26 cellular contexts compared by ENCODE assay signal in the genomic region with DNA sequence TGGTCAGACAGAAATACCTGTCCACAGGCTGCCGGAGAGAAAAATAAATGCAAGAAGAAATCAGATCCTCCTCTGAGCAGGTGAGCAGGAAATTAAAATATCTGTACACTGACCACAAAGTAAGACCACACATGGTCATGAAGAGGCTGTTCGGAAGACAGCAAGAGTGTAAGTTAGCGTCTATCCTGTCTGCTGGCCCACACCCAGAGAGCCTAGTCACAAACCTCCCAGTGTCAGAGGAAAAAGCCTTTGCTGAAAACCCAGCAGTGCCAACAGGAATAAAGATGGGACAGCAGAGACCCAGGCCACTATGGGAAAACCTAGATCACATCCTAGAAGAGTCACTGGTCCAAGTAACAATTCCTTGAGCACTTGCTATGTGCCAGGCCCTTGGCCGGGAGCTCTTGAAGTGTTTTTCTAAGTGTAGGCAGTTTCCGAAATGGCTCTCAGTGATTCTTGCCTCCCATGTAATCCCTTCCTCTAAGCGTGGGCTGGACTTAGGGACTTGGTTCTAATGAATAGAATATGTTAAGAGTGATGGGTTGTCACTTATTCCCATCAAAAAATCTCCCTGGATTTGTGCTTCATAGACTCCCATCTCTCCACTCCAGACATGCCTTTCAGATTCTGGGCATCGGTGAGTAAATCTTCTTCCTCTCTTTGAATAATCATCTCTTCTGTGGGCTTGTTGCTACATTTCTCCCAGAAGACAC.
DNase-seq lines count a peak whose midpoint lies in the region; TF ChIP-seq lines count a peak whose summit lies in the region.
"Had no signal": no experiment of that assay in that cellular context is flagged by ENCODE, and none has a peak within 500 bp of the region (broad histone marks: within the 10 kb centered on the region; RNA-seq: fewer than 3 reads in every experiment).

No MANE protein-coding gene starts in this region.

- H3K4me3 Mint-ChIP-seq in H9 = peak overlapping the region in 1 of 2 experiments; percentile 5; a peak in 2 of 5 replicates
- no peak overlapping the region for H3K4me3 Mint-ChIP-seq in progenitor cell of endocrine pancreas (ENCODE audit: low read depth)
- H3K4me3 Mint-ChIP-seq: activated T-cell treated with anti-CD3 and anti-CD28 coated beads, Interleukin-2, amount 50 U/mL, for 72 hours; CD4-positive, alpha-beta T cell; memory B cell; natural killer cell had no signal

- H3K9me3 Mint-ChIP-seq in H9 (peaks cover 0 to 6% of the 10 kb centered on the region in 2 experiments; a peak in 2 of 5 replicates), progenitor cell of endocrine pancreas (ENCODE audit: low read depth) (no peaks in the 10 kb centered on the region)
- H3K9me3 Mint-ChIP-seq: activated T-cell treated with anti-CD3 and anti-CD28 coated beads, Interleukin-2, amount 50 U/mL, for 72 hours; CD4-positive, alpha-beta T cell; memory B cell; natural killer cell had no signal

- TF ChIP-seq POLR2A in prostate gland (IDR thresholded peaks at IDR 0.05) (no peak), lower leg skin (IDR thresholded peaks at IDR 0.05) (no peak)

- H3K4ac ChIP-seq in H9 (ENCODE audit: low read depth, low read length) = no peak overlapping the region

- H3K56ac ChIP-seq in H9 (ENCODE audit: insufficient read length, low read depth, low read length) = no peak overlapping the region

- H3K9me2 ChIP-seq in MM.1S (replicated peaks; ENCODE audit: insufficient read depth, low read length) = no peaks in the 10 kb centered on the region

- H4K20me1 ChIP-seq in H9 (ENCODE audit: control insufficient read depth, insufficient read depth, insufficient read length) (no peaks in the 10 kb centered on the region), MM.1S (ENCODE audit: insufficient read depth, low read length) (no peaks in the 10 kb centered on the region)

- no peak overlapping the region for H4K91ac ChIP-seq in H9 (ENCODE audit: insufficient read length, low read depth, low read length)

- no peak overlapping the region for H4K5ac ChIP-seq in H9 (ENCODE audit: insufficient read length, low read depth, low read length)

- H3K27me3 ChIP-seq in H9 (ENCODE audit: insufficient read depth, low read length) (no peaks in the 10 kb centered on the region), iPS-20b (ENCODE audit: insufficient read depth, low read length) (no peaks in the 10 kb centered on the region), prostate gland (replicated peaks; ENCODE audit: insufficient read depth) (no peaks in the 10 kb centered on the region), MM.1S (replicated peaks; ENCODE audit: insufficient read depth, low read length) (no peaks in the 10 kb centered on the region)
- H3K27me3 ChIP-seq: foreskin keratinocyte had no signal

- intact Hi-C loops in prostate gland (cut with DNase I) (loop anchor here (10.0 kb wide), 1 partner anchor 108 kb away; a partner anchor contains a TSS), lower leg skin (cut with DNase I; ENCODE audit: low total_unique reads) (no loop called here)

- DNase-seq in H9 (no peak), SK-N-MC (ENCODE audit: low read depth, low spot score) (no peak), progenitor cell of endocrine pancreas (ENCODE audit: low spot score, unreplicated experiment) (no peak), hypothalamus (lab: John Stamatoyannopoulos, UW) (no peak), prostate gland (ENCODE audit: low spot score) (no peak), lower leg skin (ENCODE audit: low spot score in 2 of 2) (no peak), MM.1S (no peak)
- DNase-seq: activated naive CD4-positive, alpha-beta T cell treated with anti-CD3 and anti-CD28 coated beads, Interleukin-2, amount 50 U/mL, for 16 hours; activated T-cell treated with anti-CD3 and anti-CD28 coated beads, Interleukin-2, amount 50 U/mL, for 72 hours; aorta; CD4-positive, alpha-beta T cell; DMS153; GDM1; HCEC 1CT; kidney glomerular epithelial cell; natural killer cell; NCI-H1092; NCI-H226; NCI-H774; small intestine; stimulated activated CD4-positive, alpha-beta T cell treated with anti-CD3 and anti-CD28 coated beads, Interleukin-2, amount 100 ng/mL, for 48 hours; stimulated activated naive CD4-positive, alpha-beta T cell; SW 1271 had no signal

- H3K27ac Mint-ChIP-seq in H9 (peak overlapping the region in 2 of 3 experiments; percentile 69 to 98; a peak in 5 of 7 replicates), progenitor cell of endocrine pancreas (peak overlapping the region; percentile 26)
- H3K27ac Mint-ChIP-seq: activated T-cell treated with anti-CD3 and anti-CD28 coated beads, Interleukin-2, amount 50 U/mL, for 72 hours; CD4-positive, alpha-beta T cell; memory B cell; natural killer cell had no signal

- no peak overlapping the region for H2AK5ac ChIP-seq in H9 (ENCODE audit: insufficient read length, low read length)

- no peak overlapping the region for H3K14ac ChIP-seq in H9 (ENCODE audit: insufficient read depth, low read length)

- peaks cover 15% of the 10 kb centered on the region; the same call in 1 of the 2 replicates for H3K4me1 ChIP-seq in H9 (ENCODE audit: insufficient read depth, low read length)
- H3K4me1 ChIP-seq in iPS-20b (ENCODE audit: insufficient read depth, low read length) = peaks cover 29% of the 10 kb centered on the region
- H3K4me1 ChIP-seq in prostate gland (replicated peaks) = no peaks in the 10 kb centered on the region
- H3K4me1 ChIP-seq in MM.1S (ENCODE audit: low read length) = peaks cover 14% of the 10 kb centered on the region
- H3K4me1 ChIP-seq: foreskin keratinocyte had no signal

- H3K23ac ChIP-seq in H9 (ENCODE audit: insufficient read length, low read depth, low read length) = no peak overlapping the region

- H3K9me3 ChIP-seq in H9 (ENCODE audit: control insufficient read depth, low read depth, low read length) (no peaks in the 10 kb centered on the region), SK-N-MC (ENCODE audit: low read depth, low read length) (no peaks in the 10 kb centered on the region), iPS-20b (ENCODE audit: insufficient read depth, low read depth, low read length) (no peaks in the 10 kb centered on the region), prostate gland (no peaks in the 10 kb centered on the region), MM.1S (replicated peaks; ENCODE audit: insufficient read depth, low read length) (no peaks in the 10 kb centered on the region)

- no peak overlapping the region for H3K9ac ChIP-seq in H9 (ENCODE audit: extremely low read depth, insufficient read length, low read length)
- no peak overlapping the region for H3K9ac ChIP-seq in SK-N-MC (ENCODE audit: insufficient read length)
- peak overlapping the region; percentile 9; the same call in 1 of the 2 replicates for H3K9ac ChIP-seq in iPS-20b (ENCODE audit: low read depth, low read length)
- no peak overlapping the region for H3K9ac ChIP-seq in MM.1S (ENCODE audit: low read length)

- H3K4me1 Mint-ChIP-seq in H9 (peaks cover 75 to 83% of the 10 kb centered on the region in 2 experiments), progenitor cell of endocrine pancreas (ENCODE audit: low read depth) (peaks cover 64% of the 10 kb centered on the region)
- H3K4me1 Mint-ChIP-seq: natural killer cell had no signal

- H2AFZ ChIP-seq in H9 (ENCODE audit: low read length) (no peak overlapping the region), MM.1S (ENCODE audit: low read length) (no peak overlapping the region)

- no peak overlapping the region for H2BK12ac ChIP-seq in H9 (ENCODE audit: insufficient read length, low read depth, low read length)

- H2BK5ac ChIP-seq in H9 (ENCODE audit: insufficient read length, low read length) = no peak overlapping the region

- no peaks in the 10 kb centered on the region for H3K79me1 ChIP-seq in H9 (ENCODE audit: insufficient read depth, low read depth, low read length, poor library complexity, severe bottlenecking)

- H3K36me3 ChIP-seq in SK-N-MC (ENCODE audit: insufficient read depth, low read length) (no peaks in the 10 kb centered on the region), iPS-20b (ENCODE audit: insufficient read depth, low read depth, low read length) (no peaks in the 10 kb centered on the region), prostate gland (no peaks in the 10 kb centered on the region), MM.1S (replicated peaks; ENCODE audit: insufficient read depth, low read length) (no peaks in the 10 kb centered on the region)

- H3K79me2 ChIP-seq in H9 (ENCODE audit: insufficient read depth, low read length) = no peaks in the 10 kb centered on the region
- H3K79me2 ChIP-seq in MM.1S (ENCODE audit: low read length) = no peaks in the 10 kb centered on the region

- H2BK120ac ChIP-seq in H9 (ENCODE audit: low read depth, low read length, poor library complexity, severe bottlenecking) = no peak overlapping the region

- WGBS in H9 (ENCODE audit: extremely low coverage, insufficient read length, low lambda C conversion rate) = no CpG with 5 or more reads among the region's 7 CpGs
- WGBS in prostate gland = 90% methylated on average over 7 of the region's 7 CpGs
- WGBS in lower leg skin, 2 donors = 74 to 77% methylated on average over 7 of the region's 7 CpGs

- H3K4me3 ChIP-seq in SK-N-MC (no peak overlapping the region), iPS-20b (ENCODE audit: low read length) (no peak overlapping the region), prostate gland (no peak overlapping the region), lower leg skin (ENCODE audit: low read depth, poor library complexity, severe bottlenecking) (no peak overlapping the region), MM.1S (ENCODE audit: low read length) (no peak overlapping the region)

- no peak for TF ChIP-seq CTCF in H9 (conservative IDR thresholded peaks at IDR 0.05)
- no peak for TF ChIP-seq CTCF in progenitor cell of endocrine pancreas (IDR thresholded peaks at IDR 0.05; ENCODE audit: unreplicated experiment)
- TF ChIP-seq CTCF in prostate gland (IDR thresholded peaks at IDR 0.05) = no peak
- no peak for TF ChIP-seq CTCF in lower leg skin (IDR thresholded peaks at IDR 0.05)
- no peak for TF ChIP-seq CTCF in MM.1S (IDR thresholded peaks at IDR 0.05; ENCODE audit: low read length)

- H2BK15ac ChIP-seq in H9 (ENCODE audit: low read depth, low read length) = no peak overlapping the region

- H3F3A ChIP-seq in MM.1S (ENCODE audit: insufficient read depth, low read length) = no peaks in the 10 kb centered on the region

- H3T11ph ChIP-seq in H9 (ENCODE audit: low read length) = no peak overlapping the region

- H2BK20ac ChIP-seq in H9 (ENCODE audit: low read depth, low read length, poor library complexity, severe bottlenecking) = no peak overlapping the region

- H3K27ac ChIP-seq in H9 (ENCODE audit: insufficient read length, low read depth, low read length) (no peak overlapping the region), SK-N-MC (peak overlapping the region; percentile 83; the same call in 1 of the 2 replicates), iPS-20b (ENCODE audit: low read length) (no peak overlapping the region), prostate gland (no peak overlapping the region), MM.1S (ENCODE audit: low read length) (no peak overlapping the region)
- H3K27ac ChIP-seq: foreskin keratinocyte had no signal

- H3K27me3 Mint-ChIP-seq in H9 (ENCODE audit: low read depth) (peaks cover 6% of the 10 kb centered on the region), progenitor cell of endocrine pancreas (no peaks in the 10 kb centered on the region)

- H3K4me2 ChIP-seq in H9 (ENCODE audit: insufficient read depth, insufficient read length, low read length) = no peak overlapping the region
- H3K4me2 ChIP-seq in MM.1S (ENCODE audit: low read depth, low read length) = no peak overlapping the region

- no peaks in the 10 kb centered on the region for H3K23me2 ChIP-seq in H9 (ENCODE audit: insufficient read length, low read depth, low read length, poor library complexity, severe bottlenecking)

- no peak overlapping the region for H3K18ac ChIP-seq in H9 (ENCODE audit: insufficient read length, low read depth, low read length)

- H4K8ac ChIP-seq in H9 (replicated peaks; ENCODE audit: insufficient read length, low read depth, low read length) = no peak overlapping the region

- H3K36me3 Mint-ChIP-seq in H9 (ENCODE audit: insufficient read depth in 1 of 3, low read depth in 3 of 3) (peaks cover 0 to 7% (median 0%) of the 10 kb centered on the region in 3 experiments; a peak in 1 of 7 replicates), progenitor cell of endocrine pancreas (ENCODE audit: insufficient read depth) (no peaks in the 10 kb centered on the region)
- H3K36me3 Mint-ChIP-seq: memory B cell, natural killer cell had no signal
